Comparison of ENCODE assay signal across 24 cellular contexts in genomic region chr17:82918508-82918907, GRCh38.
"Had no signal": no experiment of that assay in that cellular context is flagged by ENCODE, and none has a peak within 500 bp of the region (broad histone marks: within the 10 kb centered on the region; RNA-seq: fewer than 3 reads in every experiment).

No MANE protein-coding gene starts in this region.

- H3K4me3 Mint-ChIP-seq: mesothelial cell of epicardium; natural killer cell treated with Interleukin-12 subunit alpha and Interleukin-12 subunit beta and Interleukin-15 and Interleukin-18, amount 100 ng/mL, for 72 hours; stimulated activated effector memory CD8-positive, alpha-beta T cell treated with anti-CD3 and anti-CD28 coated beads, Interleukin-12 subunit alpha, Interleukin-12 subunit beta, amount 100 ng/mL, for 72 hours; type B pancreatic cell had no signal

- H3K27ac Mint-ChIP-seq: natural killer cell treated with Interleukin-12 subunit alpha and Interleukin-12 subunit beta and Interleukin-15 and Interleukin-18, amount 100 ng/mL, for 72 hours; type B pancreatic cell had no signal

- H3K9me3 ChIP-seq: gastrocnemius medialis, mucosa of descending colon, prostate gland, right atrium auricular region, stomach, thyroid gland had no signal

- H3K27ac ChIP-seq: dorsolateral prefrontal cortex, gastrocnemius medialis, prostate gland, right atrium auricular region, stomach, thyroid gland had no signal

- H3K27me3 ChIP-seq: dorsolateral prefrontal cortex, gastrocnemius medialis, right atrium auricular region, stomach, thyroid gland had no signal

- H3K36me3 ChIP-seq: gastrocnemius medialis, prostate gland, thyroid gland had no signal

- H3K4me3 ChIP-seq: dorsolateral prefrontal cortex, gastrocnemius medialis, mucosa of descending colon, prostate gland, right atrium auricular region, stomach, thyroid gland had no signal

- H3K27me3 Mint-ChIP-seq: natural killer cell treated with Interleukin-12 subunit alpha and Interleukin-12 subunit beta and Interleukin-15 and Interleukin-18, amount 100 ng/mL, for 72 hours; type B pancreatic cell had no signal

- DNase-seq: cortex of kidney; dorsolateral prefrontal cortex; effector CD4-positive, alpha-beta T cell; gastrocnemius medialis; head of caudate nucleus; mesenchymal stem cell; naive B cell; nucleus accumbens; stimulated activated CD4-positive, alpha-beta T cell treated with anti-CD3 and anti-CD28 coated beads, Interleukin-2, amount 100 ng/mL, for 24 hours; stimulated activated CD4-positive, alpha-beta T cell treated with anti-CD3 and anti-CD28 coated beads, Interleukin-4, amount 100 ng/mL, for 24 hours; stimulated activated naive CD4-positive, alpha-beta T cell treated with Interleukin-2 at 50 U/mL for 16 hours; stomach; thyroid gland had no signal

- H3K4me1 Mint-ChIP-seq: mesothelial cell of epicardium had no signal

- ATAC-seq: esophagus mucosa, gastrocnemius medialis, mucosa of descending colon, sciatic nerve had no signal

- H3K36me3 Mint-ChIP-seq: natural killer cell treated with Interleukin-12 subunit alpha and Interleukin-12 subunit beta and Interleukin-15 and Interleukin-18, amount 100 ng/mL, for 72 hours had no signal

- H3K4me1 ChIP-seq: prostate gland had no signal

- FAIRE-seq: keratinocyte, urothelium cell line had no signal
